ENCODE assay signal across 9 cellular contexts in the genomic region with DNA sequence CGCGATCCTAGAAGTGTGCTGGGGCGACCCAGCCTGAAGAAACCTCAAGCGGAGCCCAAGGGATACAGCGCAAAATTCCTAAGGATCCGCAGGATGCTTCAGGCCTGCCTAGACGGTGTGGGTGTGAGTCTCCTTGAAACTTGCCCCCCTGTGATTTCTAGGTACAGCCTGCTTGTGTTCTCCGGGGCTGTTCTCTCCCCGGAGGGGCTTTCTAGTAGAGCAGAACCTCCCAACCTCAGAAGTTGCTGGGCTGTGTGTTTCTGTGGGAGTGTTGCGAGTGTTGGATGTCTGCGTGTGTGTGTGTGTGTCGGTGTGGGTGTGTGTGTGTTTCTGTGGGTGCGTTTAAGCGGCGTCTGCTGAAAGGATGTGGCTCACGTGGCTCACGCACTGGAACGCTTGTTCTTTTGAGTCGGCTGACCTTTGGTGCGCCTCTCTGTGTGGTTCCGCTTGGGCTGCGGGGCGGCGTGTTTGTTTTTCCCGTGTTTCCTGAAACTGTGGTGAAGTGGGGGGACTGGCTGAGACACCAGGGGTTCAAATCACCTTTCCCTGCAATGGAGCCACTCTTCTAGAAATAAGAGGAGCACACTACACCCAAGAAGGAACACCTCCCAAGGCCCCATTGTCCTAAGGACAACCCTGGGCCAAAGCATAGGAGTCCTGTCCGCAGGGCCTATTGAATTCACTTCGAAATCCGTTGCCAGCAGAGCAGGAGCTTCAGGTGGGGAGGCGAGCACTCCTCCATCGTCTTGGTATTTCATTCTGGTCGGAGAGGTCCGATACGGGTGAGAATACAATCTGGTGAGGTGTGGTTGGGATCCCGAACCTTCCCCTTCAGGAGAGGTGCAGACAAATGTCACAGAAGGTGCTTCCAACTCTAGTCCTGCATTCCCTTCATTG. TPM values are rescaled to one million over a fixed set of nuclear protein-coding genes. Genes with fewer than 3 reads are reported as not detected.
DNase-seq lines count a peak whose midpoint lies in the region; ATAC-seq lines count a peak whose summit lies in the region.
"Had no signal": no experiment of that assay in that cellular context is flagged by ENCODE, and none has a peak within 500 bp of the region (broad histone marks: within the 10 kb centered on the region; RNA-seq: fewer than 3 reads in every experiment).

No MANE protein-coding gene starts in this region.

- no peaks in the 10 kb centered on the region for H3K4me1 ChIP-seq in mononuclear cell (ENCODE audit: insufficient read depth, low read length)

- intact Hi-C loops in sciatic nerve (cut with DNase I), result no loop called here

- H3K4me3 ChIP-seq in mononuclear cell (ENCODE audit: low read length), result peak overlapping the region; percentile 4

- H3K27ac ChIP-seq in caudate nucleus (ENCODE audit: low read depth, low read length), result peak overlapping the region; percentile 68

- no peak for ATAC-seq in sciatic nerve

- H3K27me3 ChIP-seq in mononuclear cell (ENCODE audit: insufficient read depth, low read length), result peaks cover 8% of the 10 kb centered on the region

- peak; percentile 2 for DNase-seq in stimulated activated CD4-positive, alpha-beta T cell treated with anti-CD3 and anti-CD28 coated beads, Interleukin-4, amount 100 ng/mL, for 24 hours
- no peak for DNase-seq in stimulated activated CD4-positive, alpha-beta T cell treated with anti-CD3 and anti-CD28 coated beads, Interleukin-4, amount 100 ng/mL, for 1 hour
- DNase-seq in caudate nucleus (lab: John Stamatoyannopoulos, UW), result peak in 25 of 61 donors; percentile 21 to 76 (median 52)
- peak; percentile 34 for DNase-seq in ureter (ENCODE audit: low spot score)
- no peak for DNase-seq in AG08396 (ENCODE audit: low spot score)
- no peak for DNase-seq in NCI-H187 (lab: John Stamatoyannopoulos, UW)
- no peak for DNase-seq in sciatic nerve (ENCODE audit: low spot score)
- DNase-seq: NK-92 treated with Interleukin-12 subunit alpha and Interleukin-12 subunit beta, amount 100 ng/mL, for 24 hours had no signal

- no peaks in the 10 kb centered on the region for H3K9me3 ChIP-seq in mononuclear cell (ENCODE audit: low read depth, low read length)

RNA-seq across cellular contexts. Expression of a gene that starts 25.1 kb away (rescaled TPM):
- total RNA-seq in mononuclear cell (16.2 TPM), ureter (11.6 TPM), sciatic nerve (11.2 TPM)

Comparison
In these comparisons a context has a peak if more than half of its experiments do, and no peak if none do; other contexts are left out.
1. DNase-seq: peak in stimulated activated CD4-positive, alpha-beta T cell treated with anti-CD3 and anti-CD28 coated beads, Interleukin-4, amount 100 ng/mL, for 24 hours (single experiment) and ureter (single experiment); none in stimulated activated CD4-positive, alpha-beta T cell treated with anti-CD3 and anti-CD28 coated beads, Interleukin-4, amount 100 ng/mL, for 1 hour (single experiment), AG08396 (single experiment), NCI-H187 (0 of 2) and sciatic nerve (single experiment).